Comparison of ENCODE assay signal across 26 cellular contexts in the genomic region with DNA sequence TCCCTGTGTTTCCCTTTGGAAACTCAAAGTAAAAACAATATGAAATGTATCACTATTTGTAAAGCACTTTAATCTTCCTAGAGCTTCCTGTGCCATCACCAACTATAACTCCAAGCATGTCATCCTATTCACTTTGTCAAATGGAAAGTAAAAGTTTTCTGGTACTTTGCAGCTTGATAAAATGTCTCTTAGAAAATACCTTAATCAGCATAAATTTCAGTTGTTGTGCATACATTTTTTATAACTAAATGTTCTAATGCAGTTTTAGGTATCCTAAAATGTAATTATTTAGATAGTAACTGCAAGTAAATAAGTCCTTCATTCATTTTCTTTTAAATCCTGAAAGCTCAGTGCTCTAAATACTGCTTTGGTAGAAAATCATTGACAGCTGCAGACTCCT.
"Had no signal": no experiment of that assay in that cellular context is flagged by ENCODE, and none has a peak within 500 bp of the region (broad histone marks: within the 10 kb centered on the region; RNA-seq: fewer than 3 reads in every experiment).

No MANE protein-coding gene starts in this region.

- H3K27me3 ChIP-seq: esophagus squamous epithelium, gastrocnemius medialis, heart right ventricle, left lung had no signal

- DNase-seq: effector CD8-positive, alpha-beta T cell; effector memory CD8-positive, alpha-beta T cell; endodermal cell; erythroblast; esophagus squamous epithelium; foreskin fibroblast; foreskin melanocyte; gastrocnemius medialis; glutamatergic neuron; head of caudate nucleus; heart right ventricle; hippocampal formation; left cardiac atrium; left lung; left ventricle myocardium superior; lower lobe of right lung; mesendoderm; midbrain; naive thymus-derived CD4-positive, alpha-beta T cell had no signal

- H3K4me3 ChIP-seq: coronary artery, esophagus squamous epithelium, gastrocnemius medialis, heart right ventricle, left lung, lower lobe of right lung had no signal

- H3K36me3 ChIP-seq: esophagus squamous epithelium, gastrocnemius medialis, heart right ventricle, left lung, lower lobe of right lung had no signal

- H3K27ac ChIP-seq: coronary artery, epithelial cell of prostate, esophagus squamous epithelium, gastrocnemius medialis, heart right ventricle, left lung, lower lobe of right lung had no signal

- H3K4me1 ChIP-seq: gastrocnemius medialis, heart right ventricle, left lung, lower lobe of right lung had no signal

- ATAC-seq: effector memory CD8-positive, alpha-beta T cell; esophagus mucosa; gastrocnemius medialis; heart right ventricle; left cardiac atrium; left lung; left ventricle myocardium superior; lower lobe of right lung; naive thymus-derived CD4-positive, alpha-beta T cell had no signal

- FAIRE-seq: colon, endometrium, islet of Langerhans, keratinocyte had no signal

- H3K9me3 ChIP-seq: esophagus squamous epithelium, gastrocnemius medialis, heart right ventricle, left lung, lower lobe of right lung had no signal
